9 cellular contexts compared by ENCODE assay signal in genomic region chr1:9473032-9473792, GRCh38.
A peak's percentile ranks its signal among the peaks of the same experiment; 100 is the strongest.
DNase-seq lines count a peak whose midpoint lies in the region; ATAC-seq and TF ChIP-seq lines count a peak whose summit lies in the region.
"Had no signal": no experiment of that assay in that cellular context is flagged by ENCODE, and none has a peak within 500 bp of the region (broad histone marks: within the 10 kb centered on the region; RNA-seq: fewer than 3 reads in every experiment).

No MANE protein-coding gene starts in this region.

- no peak overlapping the region for H3K27ac Mint-ChIP-seq in neural crest cell (ENCODE audit: unreplicated experiment)

- no peak for ATAC-seq in HG03520 (IDR thresholded peaks at IDR 0.05; ENCODE audit: unreplicated experiment)

- no peaks in the 10 kb centered on the region for H3K4me1 Mint-ChIP-seq in neural crest cell

- H3K9me3 Mint-ChIP-seq in neural crest cell: no peaks in the 10 kb centered on the region

- H3K36me3 Mint-ChIP-seq in neural crest cell (ENCODE audit: low read depth): no peaks in the 10 kb centered on the region

- DNase-seq in DMS53 (lab: John Stamatoyannopoulos, UW) (peak; percentile 89), NCI-H1417 (lab: John Stamatoyannopoulos, UW) (peak; percentile 73 to 92 (median 74)), coronary artery (ENCODE audit: low spot score) (peak; percentile 87), neural crest cell (ENCODE audit: low read depth, low spot score) (peak; percentile 10), NCI-H526 (lab: John Stamatoyannopoulos, UW) (no peak), KBM-7 (no peak), ecto neural progenitor cell (ENCODE audit: low spot score) (no peak)

- TF ChIP-seq CTCF in coronary artery (IDR thresholded peaks at IDR 0.05): no peak
- TF ChIP-seq CTCF in neural crest cell (conservative IDR thresholded peaks at IDR 0.05): no peak

- in situ Hi-C loops in KBM-7 (cut with MboI; ENCODE audit: low pct_unique_long_range_greater_than_20kb, low sequenced_read_pairs): no loop called here

- H3K4me3 Mint-ChIP-seq in neural crest cell: no peak overlapping the region

- H3K4me3 ChIP-seq in coronary artery: no peak overlapping the region
- H3K4me3 ChIP-seq: ascending aorta had no signal

- H3K27me3 Mint-ChIP-seq in neural crest cell (ENCODE audit: low read depth): peaks cover 9% of the 10 kb centered on the region

- H3K27ac ChIP-seq in coronary artery: peak overlapping the region in 1 of 2 donors; percentile 80

Comparison
In these comparisons a context has a peak if more than half of its experiments do, and no peak if none do; other contexts are left out.
1. DNase-seq: peak in DMS53 (single experiment), NCI-H1417 (3 of 3), coronary artery (single experiment) and neural crest cell (single experiment); none in NCI-H526 (0 of 2), KBM-7 (single experiment) and ecto neural progenitor cell (single experiment).